ENCODE assay signal across 31 cellular contexts in the genomic region with DNA sequence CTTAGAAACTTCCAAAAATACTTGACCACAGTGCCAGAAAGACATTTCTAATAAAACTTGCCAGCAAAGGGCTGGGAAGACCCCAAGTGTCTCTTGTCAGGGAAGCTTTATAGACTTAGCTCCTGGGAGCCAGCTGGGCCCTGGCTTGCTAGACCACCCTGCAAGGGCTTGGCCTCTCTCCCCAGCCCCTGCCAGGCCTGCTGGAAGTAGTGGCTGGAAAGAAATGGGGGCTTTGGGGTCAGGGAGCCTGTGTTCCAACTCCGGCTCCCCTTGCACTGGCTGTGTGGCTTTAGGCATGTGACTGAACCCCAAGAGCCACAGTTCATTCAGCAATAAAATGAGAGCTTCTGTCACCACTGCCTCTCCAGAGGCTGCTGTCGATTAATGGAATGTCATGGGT.
"Had no signal": no experiment of that assay in that cellular context is flagged by ENCODE, and none has a peak within 500 bp of the region (broad histone marks: within the 10 kb centered on the region; RNA-seq: fewer than 3 reads in every experiment).

No MANE protein-coding gene starts in this region.

- H3K4me3 Mint-ChIP-seq: activated T-cell treated with anti-CD3 and anti-CD28 coated beads, Interleukin-2, amount 50 U/mL, for 4 hours; activated T-helper 17 cell treated with anti-CD3 and anti-CD28 coated beads, Interleukin-2, amount 50 U/mL, for 72 hours; dendritic cell treated with granulocyte-macrophage colony-stimulating factor and Interleukin-4, amounts not matched to agents 40 ng/mL and 50 ng/mL, for 4 days; endodermal cell; natural killer cell; stimulated activated naive B cell treated with anti-CD40 and anti-IgM and Interleukin-4, amounts not matched to agents 10 μg/mL and 1 μg/mL and 100 μg/mL, for 72 hours; T-helper 17 cell had no signal

- H3K4me1 Mint-ChIP-seq: activated T-helper 17 cell treated with anti-CD3 and anti-CD28 coated beads, Interleukin-2, amount 50 U/mL, for 72 hours; natural killer cell had no signal

- H3K27ac ChIP-seq: adrenal gland, body of pancreas, cardiac muscle cell, esophagus muscularis mucosa, foreskin keratinocyte, heart left ventricle, left lung, lower lobe of right lung, neutrophil, prostate gland, stomach, thyroid gland, WERI-Rb-1 had no signal

- H3K4me1 ChIP-seq: adrenal gland, body of pancreas, esophagus muscularis mucosa, heart left ventricle, left lung, lower lobe of right lung, prostate gland, stomach, thyroid gland had no signal

- H3K36me3 Mint-ChIP-seq: activated naive CD4-positive, alpha-beta T cell treated with anti-CD3 and anti-CD28 coated beads, Interleukin-2, amount 50 U/mL, for 72 hours; natural killer cell; stimulated activated naive B cell treated with anti-CD40 and anti-IgM and Interleukin-4, amounts not matched to agents 10 μg/mL and 1 μg/mL and 100 μg/mL, for 72 hours had no signal

- H3K4me3 ChIP-seq: adrenal gland, body of pancreas, cardiac muscle cell, esophagus muscularis mucosa, heart left ventricle, left lung, lower lobe of right lung, prostate gland, stomach, thyroid gland had no signal

- H3K9me3 ChIP-seq: adrenal gland, body of pancreas, esophagus muscularis mucosa, heart left ventricle, left lung, lower lobe of right lung, neutrophil, prostate gland, stomach, thyroid gland had no signal

- H3K27ac Mint-ChIP-seq: activated naive CD4-positive, alpha-beta T cell treated with anti-CD3 and anti-CD28 coated beads, Interleukin-2, amount 50 U/mL, for 72 hours; activated T-helper 17 cell treated with anti-CD3 and anti-CD28 coated beads, Interleukin-2, amount 50 U/mL, for 72 hours; dendritic cell treated with granulocyte-macrophage colony-stimulating factor and Interleukin-4, amounts not matched to agents 40 ng/mL and 50 ng/mL, for 4 days; endodermal cell; natural killer cell; stimulated activated naive B cell treated with anti-CD40 and anti-IgM and Interleukin-4, amounts not matched to agents 10 μg/mL and 1 μg/mL and 100 μg/mL, for 72 hours; T-helper 17 cell had no signal

- H3K9me3 Mint-ChIP-seq: activated naive CD4-positive, alpha-beta T cell treated with anti-CD3 and anti-CD28 coated beads, Interleukin-2, amount 50 U/mL, for 72 hours; activated T-cell treated with anti-CD3 and anti-CD28 coated beads, Interleukin-2, amount 50 U/mL, for 4 hours; activated T-helper 17 cell treated with anti-CD3 and anti-CD28 coated beads, Interleukin-2, amount 50 U/mL, for 72 hours; dendritic cell treated with granulocyte-macrophage colony-stimulating factor and Interleukin-4, amounts not matched to agents 40 ng/mL and 50 ng/mL, for 4 days; natural killer cell; stimulated activated naive B cell treated with anti-CD40 and anti-IgM and Interleukin-4, amounts not matched to agents 10 μg/mL and 1 μg/mL and 100 μg/mL, for 72 hours had no signal

- H3K27me3 ChIP-seq: adrenal gland, body of pancreas, cardiac muscle cell, esophagus muscularis mucosa, heart left ventricle, left lung, neutrophil, thyroid gland had no signal

- ATAC-seq: activated CD4-positive, CD25-positive, alpha-beta regulatory T cell treated with anti-CD3 and anti-CD28 coated beads, Interleukin-2, amount 50 U/mL, for 24 hours; activated naive CD4-positive, alpha-beta T cell treated with anti-CD3 and anti-CD28 coated beads, Interleukin-2, amount 50 U/mL, for 72 hours; activated T-cell treated with anti-CD3 and anti-CD28 coated beads, Interleukin-2, amount 50 U/mL, for 4 hours; activated T-helper 17 cell treated with anti-CD3 and anti-CD28 coated beads, Interleukin-2, amount 50 U/mL, for 72 hours; body of pancreas; heart left ventricle; left lung; lower lobe of right lung; natural killer cell; stimulated activated naive B cell treated with anti-CD40 and anti-IgM and Interleukin-4, amounts not matched to agents 10 μg/mL and 1 μg/mL and 100 μg/mL, for 72 hours; T-helper 17 cell had no signal

- DNase-seq: activated CD4-positive, alpha-beta T cell treated with anti-CD3 and anti-CD28 coated beads for 48 hours; activated CD4-positive, alpha-beta T cell treated with anti-CD3 and anti-CD28 coated beads, Interleukin-2, amount 50 U/mL, for 48 hours; activated CD8-positive, alpha-beta memory T cell treated with anti-CD3 and anti-CD28 coated beads, Interleukin-2, amount 50 U/mL, for 4 hours; activated naive CD4-positive, alpha-beta T cell; activated T-cell treated with anti-CD3 and anti-CD28 coated beads, Interleukin-2, amount 50 U/mL, for 4 hours; adrenal gland; body of pancreas; endodermal cell; heart left ventricle; kidney glomerular epithelial cell; left lung; lower lobe of right lung; mesenchymal stem cell; natural killer cell; stimulated activated CD4-positive, alpha-beta T cell treated with anti-CD3 and anti-CD28 coated beads, Interleukin-15, amount 100 ng/mL, for 24 hours; stimulated activated CD4-positive, alpha-beta T cell treated with anti-CD3 and anti-CD28 coated beads, Interleukin-2, amount 100 ng/mL, for 24 hours; stimulated activated naive B cell treated with anti-CD40 and anti-IgM and Interleukin-4, amounts not matched to agents 10 μg/mL and 1 μg/mL and 100 μg/mL, for 72 hours; stomach; T-helper 17 cell; T1000; thyroid gland; WERI-Rb-1 had no signal

- H3K36me3 ChIP-seq: adrenal gland, cardiac muscle cell, esophagus muscularis mucosa, heart left ventricle, left lung, lower lobe of right lung, neutrophil, prostate gland, stomach, thyroid gland, WERI-Rb-1 had no signal
